1 cellular context compared by ENCODE assay signal in the genomic region with DNA sequence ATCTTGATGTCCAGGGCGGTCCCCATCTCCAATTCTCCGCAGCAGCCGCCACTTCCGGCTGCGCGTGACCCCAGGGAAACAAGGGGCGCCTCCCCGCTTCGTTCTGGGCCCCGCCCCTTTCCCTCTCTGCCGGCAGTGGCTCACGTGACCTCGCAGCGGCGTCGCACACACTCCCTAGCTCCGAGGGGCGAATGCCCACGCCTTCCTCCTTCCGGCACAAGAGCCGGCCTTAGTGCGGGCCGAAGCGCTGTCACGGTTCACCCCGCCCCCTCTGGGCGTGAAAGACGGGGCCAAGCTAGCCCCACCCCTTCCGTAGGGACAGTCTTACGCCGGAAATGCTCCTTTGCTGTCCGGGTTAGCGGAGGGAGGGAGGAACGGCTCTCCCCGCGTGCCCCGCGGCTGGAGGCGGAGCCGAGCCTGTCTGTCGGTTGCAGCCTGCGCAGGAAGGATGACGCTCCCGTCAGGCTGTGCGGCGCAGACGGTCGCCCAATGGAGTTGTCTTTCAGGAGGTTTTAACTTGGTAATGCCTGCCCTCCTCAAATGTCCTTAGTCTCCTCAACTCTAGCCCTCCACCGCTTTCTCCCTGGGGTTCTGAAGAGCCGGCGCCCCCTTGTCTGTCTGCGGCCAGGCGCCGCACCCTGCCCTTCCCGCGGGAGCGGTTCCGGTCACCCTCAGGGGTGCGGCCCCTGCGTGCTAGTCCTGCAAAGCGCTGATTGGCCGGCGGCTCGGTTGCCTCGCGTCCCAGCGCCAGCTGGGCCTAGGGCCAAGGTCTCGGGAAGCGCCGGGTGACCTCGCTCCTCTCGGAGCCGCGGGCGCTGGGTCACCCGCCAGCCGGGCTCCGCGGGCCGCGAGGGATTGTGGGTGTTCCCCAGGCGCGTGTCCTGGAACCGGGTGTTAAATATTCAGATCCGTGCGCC.
TF ChIP-seq lines count a peak whose summit lies in the region.

A gene (minus strand): TSS at position 66 of the 917 bp plus-strand sequence. CDS start 40 bp downstream, at position 26.

TF ChIP-seq in GM12878, 131 proteins besides CTCF, POLR2A, EP300 and RAD21 (continued from another document and continues in another):
- TF ChIP-seq, protein P1, sequence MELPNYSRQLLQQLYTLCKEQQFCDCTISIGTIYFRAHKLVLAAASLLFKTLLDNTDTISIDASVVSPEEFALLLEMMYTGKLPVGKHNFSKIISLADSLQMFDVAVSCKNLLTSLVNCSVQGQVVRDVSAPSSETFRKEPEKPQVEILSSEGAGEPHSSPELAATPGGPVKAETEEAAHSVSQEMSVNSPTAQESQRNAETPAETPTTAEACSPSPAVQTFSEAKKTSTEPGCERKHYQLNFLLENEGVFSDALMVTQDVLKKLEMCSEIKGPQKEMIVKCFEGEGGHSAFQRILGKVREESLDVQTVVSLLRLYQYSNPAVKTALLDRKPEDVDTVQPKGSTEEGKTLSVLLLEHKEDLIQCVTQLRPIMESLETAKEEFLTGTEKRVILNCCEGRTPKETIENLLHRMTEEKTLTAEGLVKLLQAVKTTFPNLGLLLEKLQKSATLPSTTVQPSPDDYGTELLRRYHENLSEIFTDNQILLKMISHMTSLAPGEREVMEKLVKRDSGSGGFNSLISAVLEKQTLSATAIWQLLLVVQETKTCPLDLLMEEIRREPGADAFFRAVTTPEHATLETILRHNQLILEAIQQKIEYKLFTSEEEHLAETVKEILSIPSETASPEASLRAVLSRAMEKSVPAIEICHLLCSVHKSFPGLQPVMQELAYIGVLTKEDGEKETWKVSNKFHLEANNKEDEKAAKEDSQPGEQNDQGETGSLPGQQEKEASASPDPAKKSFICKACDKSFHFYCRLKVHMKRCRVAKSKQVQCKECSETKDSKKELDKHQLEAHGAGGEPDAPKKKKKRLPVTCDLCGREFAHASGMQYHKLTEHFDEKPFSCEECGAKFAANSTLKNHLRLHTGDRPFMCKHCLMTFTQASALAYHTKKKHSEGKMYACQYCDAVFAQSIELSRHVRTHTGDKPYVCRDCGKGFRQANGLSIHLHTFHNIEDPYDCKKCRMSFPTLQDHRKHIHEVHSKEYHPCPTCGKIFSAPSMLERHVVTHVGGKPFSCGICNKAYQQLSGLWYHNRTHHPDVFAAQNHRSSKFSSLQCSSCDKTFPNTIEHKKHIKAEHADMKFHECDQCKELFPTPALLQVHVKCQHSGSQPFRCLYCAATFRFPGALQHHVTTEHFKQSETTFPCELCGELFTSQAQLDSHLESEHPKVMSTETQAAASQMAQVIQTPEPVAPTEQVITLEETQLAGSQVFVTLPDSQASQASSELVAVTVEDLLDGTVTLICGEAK (IDR thresholded peaks at IDR 0.05; ENCODE audit: borderline replicate concordance), result peak; percentile 95
- TF ChIP-seq IRF4 (IDR thresholded peaks at IDR 0.05; ENCODE audit: low read depth, low read length) (peak; percentile 39; the same call in 1 of the 2 replicates), MXI1 (IDR thresholded peaks at IDR 0.05; ENCODE audit: low read depth, low read length) (peak; percentile 87), SMAD5 (IDR thresholded peaks at IDR 0.05; ENCODE audit: low read depth) (peak; percentile 80), ETV6 (conservative IDR thresholded peaks at IDR 0.05 in 1 of 2, IDR thresholded peaks at IDR 0.05 in 1 of 2; ENCODE audit: borderline replicate concordance in 1 of 2, low read depth in 1 of 2) (0 out of 4 replicates have a peak, but pooled peaks of 1 of the 2 experiments have one; percentile 50), HDGF (IDR thresholded peaks at IDR 0.05) (peak; percentile 99), ZBED1 (IDR thresholded peaks at IDR 0.05; ENCODE audit: borderline replicate concordance) (no peak), CHD1 (IDR thresholded peaks at IDR 0.05; ENCODE audit: low read depth, low read length) (0 out of 2 replicates have a peak, but pooled peaks have one; percentile 34), TAF1 (IDR thresholded peaks at IDR 0.05; ENCODE audit: borderline replicate concordance, low read depth, low read length) (peak; percentile 78; the same call in 1 of the 2 replicates), STAT1 (conservative IDR thresholded peaks at IDR 0.05) (0 out of 2 replicates have a peak, but pooled peaks have one; percentile 21), RELA (IDR thresholded peaks at IDR 0.05; ENCODE audit: borderline replicate concordance, partially characterized antibody) (peak; percentile 86), POLR2AphosphoS5 (IDR thresholded peaks at IDR 0.05; ENCODE audit: low read length) (peak; percentile 94), CHD2 (IDR thresholded peaks at IDR 0.05; ENCODE audit: borderline replicate concordance, low read depth, low read length) (peak; percentile 76; the same call in 1 of the 2 replicates), ESRRA (IDR thresholded peaks at IDR 0.05; ENCODE audit: low read length) (peak; percentile 80; the same call in 1 of the 2 replicates), STAT3 (IDR thresholded peaks at IDR 0.05; ENCODE audit: low read depth, low read length) (no peak), SIX5 (IDR thresholded peaks at IDR 0.05; ENCODE audit: low read depth, low read length, severe bottlenecking) (peak; percentile 36), SREBF2 (IDR thresholded peaks at IDR 0.05; ENCODE audit: low read length) (no peak), NR2C1 (IDR thresholded peaks at IDR 0.05) (peak; percentile 91), RAD51 (IDR thresholded peaks at IDR 0.05) (peak; percentile 98), POLR2AphosphoS2 (IDR thresholded peaks at IDR 0.05; ENCODE audit: low read depth, low read length) (peak; percentile 69), RUNX3 (IDR thresholded peaks at IDR 0.05; ENCODE audit: low read length) (peak; percentile 21), CBX5 (IDR thresholded peaks at IDR 0.05; ENCODE audit: low read depth) (0 out of 2 replicates have a peak, but pooled peaks have one; percentile 47)
- TF ChIP-seq, protein P2, sequence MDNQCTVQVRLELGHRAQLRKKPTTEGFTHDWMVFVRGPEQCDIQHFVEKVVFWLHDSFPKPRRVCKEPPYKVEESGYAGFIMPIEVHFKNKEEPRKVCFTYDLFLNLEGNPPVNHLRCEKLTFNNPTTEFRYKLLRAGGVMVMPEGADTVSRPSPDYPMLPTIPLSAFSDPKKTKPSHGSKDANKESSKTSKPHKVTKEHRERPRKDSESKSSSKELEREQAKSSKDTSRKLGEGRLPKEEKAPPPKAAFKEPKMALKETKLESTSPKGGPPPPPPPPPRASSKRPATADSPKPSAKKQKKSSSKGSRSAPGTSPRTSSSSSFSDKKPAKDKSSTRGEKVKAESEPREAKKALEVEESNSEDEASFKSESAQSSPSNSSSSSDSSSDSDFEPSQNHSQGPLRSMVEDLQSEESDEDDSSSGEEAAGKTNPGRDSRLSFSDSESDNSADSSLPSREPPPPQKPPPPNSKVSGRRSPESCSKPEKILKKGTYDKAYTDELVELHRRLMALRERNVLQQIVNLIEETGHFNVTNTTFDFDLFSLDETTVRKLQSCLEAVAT (IDR thresholded peaks at IDR 0.05), result 0 out of 2 replicates have a peak, but pooled peaks have one; percentile 36
- TF ChIP-seq, protein P3, sequence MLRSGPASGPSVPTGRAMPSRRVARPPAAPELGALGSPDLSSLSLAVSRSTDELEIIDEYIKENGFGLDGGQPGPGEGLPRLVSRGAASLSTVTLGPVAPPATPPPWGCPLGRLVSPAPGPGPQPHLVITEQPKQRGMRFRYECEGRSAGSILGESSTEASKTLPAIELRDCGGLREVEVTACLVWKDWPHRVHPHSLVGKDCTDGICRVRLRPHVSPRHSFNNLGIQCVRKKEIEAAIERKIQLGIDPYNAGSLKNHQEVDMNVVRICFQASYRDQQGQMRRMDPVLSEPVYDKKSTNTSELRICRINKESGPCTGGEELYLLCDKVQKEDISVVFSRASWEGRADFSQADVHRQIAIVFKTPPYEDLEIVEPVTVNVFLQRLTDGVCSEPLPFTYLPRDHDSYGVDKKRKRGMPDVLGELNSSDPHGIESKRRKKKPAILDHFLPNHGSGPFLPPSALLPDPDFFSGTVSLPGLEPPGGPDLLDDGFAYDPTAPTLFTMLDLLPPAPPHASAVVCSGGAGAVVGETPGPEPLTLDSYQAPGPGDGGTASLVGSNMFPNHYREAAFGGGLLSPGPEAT (IDR thresholded peaks at IDR 0.05; ENCODE audit: low read depth), result peak; percentile 50; the same call in 1 of the 2 replicates
- TF ChIP-seq, protein P4, sequence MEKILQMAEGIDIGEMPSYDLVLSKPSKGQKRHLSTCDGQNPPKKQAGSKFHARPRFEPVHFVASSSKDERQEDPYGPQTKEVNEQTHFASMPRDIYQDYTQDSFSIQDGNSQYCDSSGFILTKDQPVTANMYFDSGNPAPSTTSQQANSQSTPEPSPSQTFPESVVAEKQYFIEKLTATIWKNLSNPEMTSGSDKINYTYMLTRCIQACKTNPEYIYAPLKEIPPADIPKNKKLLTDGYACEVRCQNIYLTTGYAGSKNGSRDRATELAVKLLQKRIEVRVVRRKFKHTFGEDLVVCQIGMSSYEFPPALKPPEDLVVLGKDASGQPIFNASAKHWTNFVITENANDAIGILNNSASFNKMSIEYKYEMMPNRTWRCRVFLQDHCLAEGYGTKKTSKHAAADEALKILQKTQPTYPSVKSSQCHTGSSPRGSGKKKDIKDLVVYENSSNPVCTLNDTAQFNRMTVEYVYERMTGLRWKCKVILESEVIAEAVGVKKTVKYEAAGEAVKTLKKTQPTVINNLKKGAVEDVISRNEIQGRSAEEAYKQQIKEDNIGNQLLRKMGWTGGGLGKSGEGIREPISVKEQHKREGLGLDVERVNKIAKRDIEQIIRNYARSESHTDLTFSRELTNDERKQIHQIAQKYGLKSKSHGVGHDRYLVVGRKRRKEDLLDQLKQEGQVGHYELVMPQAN (conservative IDR thresholded peaks at IDR 0.05), result peak; percentile 90
- TF ChIP-seq, protein P5, sequence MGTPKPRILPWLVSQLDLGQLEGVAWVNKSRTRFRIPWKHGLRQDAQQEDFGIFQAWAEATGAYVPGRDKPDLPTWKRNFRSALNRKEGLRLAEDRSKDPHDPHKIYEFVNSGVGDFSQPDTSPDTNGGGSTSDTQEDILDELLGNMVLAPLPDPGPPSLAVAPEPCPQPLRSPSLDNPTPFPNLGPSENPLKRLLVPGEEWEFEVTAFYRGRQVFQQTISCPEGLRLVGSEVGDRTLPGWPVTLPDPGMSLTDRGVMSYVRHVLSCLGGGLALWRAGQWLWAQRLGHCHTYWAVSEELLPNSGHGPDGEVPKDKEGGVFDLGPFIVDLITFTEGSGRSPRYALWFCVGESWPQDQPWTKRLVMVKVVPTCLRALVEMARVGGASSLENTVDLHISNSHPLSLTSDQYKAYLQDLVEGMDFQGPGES (IDR thresholded peaks at IDR 0.05), result 0 out of 2 replicates have a peak, but pooled peaks have one; percentile 9
- TF ChIP-seq, protein P6, sequence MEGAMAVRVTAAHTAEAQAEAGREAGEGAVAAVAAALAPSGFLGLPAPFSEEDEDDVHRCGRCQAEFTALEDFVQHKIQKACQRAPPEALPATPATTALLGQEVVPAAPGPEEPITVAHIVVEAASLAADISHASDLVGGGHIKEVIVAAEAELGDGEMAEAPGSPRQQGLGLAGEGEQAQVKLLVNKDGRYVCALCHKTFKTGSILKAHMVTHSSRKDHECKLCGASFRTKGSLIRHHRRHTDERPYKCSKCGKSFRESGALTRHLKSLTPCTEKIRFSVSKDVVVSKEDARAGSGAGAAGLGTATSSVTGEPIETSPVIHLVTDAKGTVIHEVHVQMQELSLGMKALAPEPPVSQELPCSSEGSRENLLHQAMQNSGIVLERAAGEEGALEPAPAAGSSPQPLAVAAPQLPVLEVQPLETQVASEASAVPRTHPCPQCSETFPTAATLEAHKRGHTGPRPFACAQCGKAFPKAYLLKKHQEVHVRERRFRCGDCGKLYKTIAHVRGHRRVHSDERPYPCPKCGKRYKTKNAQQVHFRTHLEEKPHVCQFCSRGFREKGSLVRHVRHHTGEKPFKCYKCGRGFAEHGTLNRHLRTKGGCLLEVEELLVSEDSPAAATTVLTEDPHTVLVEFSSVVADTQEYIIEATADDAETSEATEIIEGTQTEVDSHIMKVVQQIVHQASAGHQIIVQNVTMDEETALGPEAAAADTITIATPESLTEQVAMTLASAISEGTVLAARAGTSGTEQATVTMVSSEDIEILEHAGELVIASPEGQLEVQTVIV (IDR thresholded peaks at IDR 0.05; ENCODE audit: borderline replicate concordance, partially characterized antibody), result peak; percentile 43
- TF ChIP-seq, protein P7, sequence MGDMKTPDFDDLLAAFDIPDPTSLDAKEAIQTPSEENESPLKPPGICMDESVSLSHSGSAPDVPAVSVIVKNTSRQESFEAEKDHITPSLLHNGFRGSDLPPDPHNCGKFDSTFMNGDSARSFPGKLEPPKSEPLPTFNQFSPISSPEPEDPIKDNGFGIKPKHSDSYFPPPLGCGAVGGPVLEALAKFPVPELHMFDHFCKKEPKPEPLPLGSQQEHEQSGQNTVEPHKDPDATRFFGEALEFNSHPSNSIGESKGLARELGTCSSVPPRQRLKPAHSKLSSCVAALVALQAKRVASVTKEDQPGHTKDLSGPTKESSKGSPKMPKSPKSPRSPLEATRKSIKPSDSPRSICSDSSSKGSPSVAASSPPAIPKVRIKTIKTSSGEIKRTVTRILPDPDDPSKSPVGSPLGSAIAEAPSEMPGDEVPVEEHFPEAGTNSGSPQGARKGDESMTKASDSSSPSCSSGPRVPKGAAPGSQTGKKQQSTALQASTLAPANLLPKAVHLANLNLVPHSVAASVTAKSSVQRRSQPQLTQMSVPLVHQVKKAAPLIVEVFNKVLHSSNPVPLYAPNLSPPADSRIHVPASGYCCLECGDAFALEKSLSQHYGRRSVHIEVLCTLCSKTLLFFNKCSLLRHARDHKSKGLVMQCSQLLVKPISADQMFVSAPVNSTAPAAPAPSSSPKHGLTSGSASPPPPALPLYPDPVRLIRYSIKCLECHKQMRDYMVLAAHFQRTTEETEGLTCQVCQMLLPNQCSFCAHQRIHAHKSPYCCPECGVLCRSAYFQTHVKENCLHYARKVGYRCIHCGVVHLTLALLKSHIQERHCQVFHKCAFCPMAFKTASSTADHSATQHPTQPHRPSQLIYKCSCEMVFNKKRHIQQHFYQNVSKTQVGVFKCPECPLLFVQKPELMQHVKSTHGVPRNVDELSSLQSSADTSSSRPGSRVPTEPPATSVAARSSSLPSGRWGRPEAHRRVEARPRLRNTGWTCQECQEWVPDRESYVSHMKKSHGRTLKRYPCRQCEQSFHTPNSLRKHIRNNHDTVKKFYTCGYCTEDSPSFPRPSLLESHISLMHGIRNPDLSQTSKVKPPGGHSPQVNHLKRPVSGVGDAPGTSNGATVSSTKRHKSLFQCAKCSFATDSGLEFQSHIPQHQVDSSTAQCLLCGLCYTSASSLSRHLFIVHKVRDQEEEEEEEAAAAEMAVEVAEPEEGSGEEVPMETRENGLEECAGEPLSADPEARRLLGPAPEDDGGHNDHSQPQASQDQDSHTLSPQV (IDR thresholded peaks at IDR 0.05), result no peak
